In genomic region chr10:3398825-3399646, GRCh38 we compare ENCODE assay signal across 1 cellular context.
TF ChIP-seq lines count a peak whose summit lies in the region.

No MANE protein-coding gene starts in this region.

TF ChIP-seq in HepG2, 621 proteins besides CTCF, POLR2A, EP300 and RAD21 (continued from another document and continues in another):
- TF ChIP-seq ZNF609 (CRISPR knock-in tag; IDR thresholded peaks at IDR 0.05; ENCODE audit: borderline replicate concordance) (0 out of 2 replicates have a peak, but pooled peaks have one; percentile 20), GABPA (IDR thresholded peaks at IDR 0.05; ENCODE audit: low read depth, low read length) (no peak), GABPA (CRISPR knock-in tag; IDR thresholded peaks at IDR 0.05; ENCODE audit: low read depth) (peak; percentile 77), ZNF335 (CRISPR knock-in tag; IDR thresholded peaks at IDR 0.05) (no peak), YEATS2 (CRISPR knock-in tag; IDR thresholded peaks at IDR 0.05; ENCODE audit: borderline replicate concordance) (no peak), MBNL3 (CRISPR knock-in tag; conservative IDR thresholded peaks at IDR 0.05) (no peak), HOXA9 (CRISPR knock-in tag; IDR thresholded peaks at IDR 0.05; ENCODE audit: borderline replicate concordance) (0 out of 2 replicates have a peak, but pooled peaks have one; percentile 52), TCF7L2 (IDR thresholded peaks at IDR 0.05; ENCODE audit: low read depth, low read length) (no peak), GABPB1 (CRISPR knock-in tag; IDR thresholded peaks at IDR 0.05) (peak; percentile 68), ELF3 (CRISPR knock-in tag; IDR thresholded peaks at IDR 0.05) (0 out of 2 replicates have a peak, but pooled peaks have one; percentile 50), ZNF644 (CRISPR knock-in tag; IDR thresholded peaks at IDR 0.05; ENCODE audit: low read depth) (0 out of 2 replicates have a peak, but pooled peaks have one; percentile 22), MTF2 (CRISPR knock-in tag; IDR thresholded peaks at IDR 0.05; ENCODE audit: borderline replicate concordance) (peak; percentile 33; the same call in 1 of the 2 replicates), TBX2 (CRISPR knock-in tag; IDR thresholded peaks at IDR 0.05; ENCODE audit: borderline replicate concordance) (peak; percentile 48; the same call in 1 of the 2 replicates), SOX13 (IDR thresholded peaks at IDR 0.05) (no peak), SOX13 (CRISPR knock-in tag; conservative IDR thresholded peaks at IDR 0.05 in 1 of 2, IDR thresholded peaks at IDR 0.05 in 1 of 2) (peak in 1 of 2 experiments; percentile 89; a peak in 2 of 4 replicates), ZNF292 (CRISPR knock-in tag; IDR thresholded peaks at IDR 0.05; ENCODE audit: borderline replicate concordance, low read depth) (peak; percentile 70; the same call in 1 of the 2 replicates), ZBTB4 (CRISPR knock-in tag; IDR thresholded peaks at IDR 0.05; ENCODE audit: borderline replicate concordance) (peak; percentile 74; the same call in 1 of the 2 replicates), ZNF768 (CRISPR knock-in tag; IDR thresholded peaks at IDR 0.05) (peak; percentile 31; the same call in 1 of the 2 replicates), ZSCAN21 (CRISPR knock-in tag; IDR thresholded peaks at IDR 0.05; ENCODE audit: borderline replicate concordance) (peak; percentile 39; the same call in 1 of the 2 replicates), SKIL (CRISPR knock-in tag; IDR thresholded peaks at IDR 0.05; ENCODE audit: borderline replicate concordance) (0 out of 2 replicates have a peak, but pooled peaks have one; percentile 16), ZNF766 (CRISPR knock-in tag; IDR thresholded peaks at IDR 0.05; ENCODE audit: borderline replicate concordance) (no peak), RBM39 (IDR thresholded peaks at IDR 0.05; ENCODE audit: low read depth, low read length, poor library complexity, severe bottlenecking) (no peak), FOXA3 (CRISPR knock-in tag; IDR thresholded peaks at IDR 0.05) (peak; percentile 34; the same call in 1 of the 2 replicates), PITX1 (CRISPR knock-in tag; IDR thresholded peaks at IDR 0.05) (0 out of 2 replicates have a peak, but pooled peaks have one; percentile 33), RARA (CRISPR knock-in tag; IDR thresholded peaks at IDR 0.05) (peak; percentile 31; the same call in 1 of the 2 replicates), SALL1 (CRISPR knock-in tag; IDR thresholded peaks at IDR 0.05) (peak; percentile 36), PPARG (CRISPR knock-in tag; conservative IDR thresholded peaks at IDR 0.05) (no peak), RXRB (CRISPR knock-in tag; IDR thresholded peaks at IDR 0.05; ENCODE audit: borderline replicate concordance) (peak; percentile 71), ZBTB38 (CRISPR knock-in tag; IDR thresholded peaks at IDR 0.05) (peak; percentile 80), SOX5 (CRISPR knock-in tag; IDR thresholded peaks at IDR 0.05; ENCODE audit: borderline replicate concordance) (peak; percentile 89), RXRA (CRISPR knock-in tag; IDR thresholded peaks at IDR 0.05) (peak; percentile 80), SP5 (CRISPR knock-in tag; IDR thresholded peaks at IDR 0.05; ENCODE audit: borderline replicate concordance, low read depth) (peak; percentile 80), ZNF710 (CRISPR knock-in tag; IDR thresholded peaks at IDR 0.05; ENCODE audit: borderline replicate concordance) (peak; percentile 26; the same call in 1 of the 2 replicates), HOXA3 (CRISPR knock-in tag; IDR thresholded peaks at IDR 0.05) (peak; percentile 21; the same call in 1 of the 2 replicates), DNMT1 (CRISPR knock-in tag; IDR thresholded peaks at IDR 0.05) (0 out of 2 replicates have a peak, but pooled peaks have one; percentile 76), ZNF687 (CRISPR knock-in tag; IDR thresholded peaks at IDR 0.05) (peak; percentile 50; the same call in 1 of the 2 replicates), SOX6 (IDR thresholded peaks at IDR 0.05) (no peak), SOX6 (CRISPR knock-in tag; IDR thresholded peaks at IDR 0.05) (peak; percentile 85), MAFG (CRISPR knock-in tag; IDR thresholded peaks at IDR 0.05) (no peak), GATAD2A (CRISPR knock-in tag; IDR thresholded peaks at IDR 0.05) (0 out of 2 replicates have a peak, but pooled peaks have one; percentile 17), MNT (IDR thresholded peaks at IDR 0.05) (peak; percentile 69), CCDC6 (CRISPR knock-in tag; IDR thresholded peaks at IDR 0.05) (no peak)
